8 cellular contexts compared by ENCODE assay signal in genomic region chr4:18020671-18021469, GRCh38. TPM values are rescaled to one million over a fixed set of nuclear protein-coding genes. Genes with fewer than 3 reads are reported as not detected.
DNase-seq lines count a peak whose midpoint lies in the region; ATAC-seq and TF ChIP-seq lines count a peak whose summit lies in the region.

No MANE protein-coding gene starts in this region.

- intact Hi-C loops in left ventricle myocardium inferior (cut with micrococcal nuclease), result no loop called here

- H4K12ac ChIP-seq in trophoblast cell (ENCODE audit: low read depth, low read length), result peak overlapping the region; percentile 89

- CTCF ChIA-PET in GM10248 (lab: Yijun Ruan, JAX), result interaction anchor here (1.4 kb wide), 1 partner anchor 204 kb away, joined by 4 read pairs; no protein-coding TSS in a partner anchor

- peak overlapping the region; percentile 94 for H3K18ac ChIP-seq in trophoblast cell (ENCODE audit: low read length)

- TF ChIP-seq CTCF in GM10248 (IDR thresholded peaks at IDR 0.05; ENCODE audit: control extremely low read depth, extremely low read depth, low read depth, missing control alignments), result no peak
- no peak for TF ChIP-seq CTCF in left ventricle myocardium inferior (IDR thresholded peaks at IDR 0.05; ENCODE audit: borderline replicate concordance)

- DNase-seq in GM10248 (ENCODE audit: extremely low spot score), result peak; percentile 53
- DNase-seq in NCI-H1048 (lab: John Stamatoyannopoulos, UW), result peak; percentile 19
- DNase-seq in SW 1271 (lab: John Stamatoyannopoulos, UW), result peak; percentile 65 to 85
- peak; percentile 69 for DNase-seq in left ventricle myocardium inferior
- DNase-seq in trophoblast cell, result peak; percentile 23 to 51

- peaks cover 37% of the 10 kb centered on the region for H3K4me1 ChIP-seq in left ventricle myocardium inferior
- H3K4me1 ChIP-seq in trophoblast cell (ENCODE audit: control insufficient read depth in 1 of 2, insufficient read depth in 2 of 2, low read length in 2 of 2), result peaks cover 0 to 2% of the 10 kb centered on the region in 2 experiments

- peaks cover 11% of the 10 kb centered on the region for H3K79me2 ChIP-seq in trophoblast cell (ENCODE audit: control insufficient read depth, insufficient read depth, low read length, poor library complexity)

- peak overlapping the region; percentile 85 for H3K4ac ChIP-seq in trophoblast cell (ENCODE audit: low read depth, low read length)

- POLR2A ChIA-PET in GM10248 (lab: Yijun Ruan, JAX), result no interaction called here

- peak overlapping the region; percentile 92 for H3K4me3 ChIP-seq in left ventricle myocardium inferior
- H3K4me3 ChIP-seq in trophoblast cell (ENCODE audit: low read depth, low read length), result peak overlapping the region; percentile 88

- peak overlapping the region; percentile 68 for H2BK12ac ChIP-seq in trophoblast cell (ENCODE audit: low read length)

- peak overlapping the region; percentile 92 for H4K91ac ChIP-seq in trophoblast cell (ENCODE audit: low read depth, low read length)

- peak overlapping the region; percentile 88 for H3K4me2 ChIP-seq in trophoblast cell (ENCODE audit: low read length)

- peak overlapping the region; percentile 97 for H2AFZ ChIP-seq in trophoblast cell (ENCODE audit: insufficient read depth, low read length, poor library complexity)

- H3K14ac ChIP-seq in trophoblast cell (ENCODE audit: low read length), result peak overlapping the region; percentile 87

- H3K27ac ChIP-seq in angular gyrus (ENCODE audit: low read depth, low read length) (peak overlapping the region; percentile 91), left ventricle myocardium inferior (replicated peaks) (peak overlapping the region; percentile 97), trophoblast cell (ENCODE audit: low read depth, low read length) (peak overlapping the region; percentile 89)

- H3K36me3 ChIP-seq in left ventricle myocardium inferior, result no peaks in the 10 kb centered on the region
- no peaks in the 10 kb centered on the region for H3K36me3 ChIP-seq in trophoblast cell (ENCODE audit: control insufficient read depth in 1 of 2, insufficient read depth in 2 of 2, low read length in 2 of 2)

- H4K8ac ChIP-seq in trophoblast cell (ENCODE audit: low read depth, low read length), result peak overlapping the region; percentile 78

- H3K9ac ChIP-seq in trophoblast cell (ENCODE audit: low read length), result peak overlapping the region; percentile 93

- H2BK120ac ChIP-seq in trophoblast cell (ENCODE audit: insufficient read depth, low read length, poor library complexity), result peak overlapping the region; percentile 87

- WGBS in trophoblast cell (ENCODE audit: extremely low coverage, insufficient coverage, insufficient read length), result no CpG with 5 or more reads among the region's 90 CpGs

- H3K9me3 ChIP-seq in left ventricle myocardium inferior (replicated peaks), result no peaks in the 10 kb centered on the region
- H3K9me3 ChIP-seq in trophoblast cell (ENCODE audit: insufficient read depth, low read depth, low read length), result no peaks in the 10 kb centered on the region

- H3K79me1 ChIP-seq in trophoblast cell (ENCODE audit: low read length), result peaks cover 11% of the 10 kb centered on the region

- ATAC-seq in HG02623 (IDR thresholded peaks at IDR 0.05; ENCODE audit: unreplicated experiment) (peak; percentile 8), GM18519 (IDR thresholded peaks at IDR 0.05; ENCODE audit: low FRiP score, unreplicated experiment) (no peak)

- H3K27me3 ChIP-seq in left ventricle myocardium inferior (ENCODE audit: low read depth), result no peaks in the 10 kb centered on the region
- H3K27me3 ChIP-seq in trophoblast cell (ENCODE audit: insufficient read depth, low read length), result no peaks in the 10 kb centered on the region

- H2AK5ac ChIP-seq in trophoblast cell (ENCODE audit: low read length), result peak overlapping the region; percentile 7

- peak overlapping the region; percentile 95 for H2BK5ac ChIP-seq in trophoblast cell (ENCODE audit: low read depth, low read length, poor library complexity)

- H3K23ac ChIP-seq in trophoblast cell (ENCODE audit: low read length), result no peak overlapping the region

RNA-seq across cellular contexts. Expression of gene LCORL, which starts 0.7 kb away (rescaled TPM):
- total RNA-seq in left ventricle myocardium inferior, result 5.3 TPM
- 10.2 and 10.7 TPM in 2 replicates for polyA plus RNA-seq in trophoblast cell (2013)

Comparison
In these comparisons a context has a peak if more than half of its experiments do, and no peak if none do; other contexts are left out.
1. DNase-seq: peak in every context shown above with its lines; median percentile 75 in SW 1271; 69 in left ventricle myocardium inferior; 53 in GM10248; 37 in trophoblast cell; 19 in NCI-H1048.